In genomic region chr6:47780510-47781356, GRCh38 we compare ENCODE assay signal across 8 cellular contexts. TPM values are rescaled to one million over a fixed set of nuclear protein-coding genes. Genes with fewer than 3 reads are reported as not detected.
A peak's percentile ranks its signal among the peaks of the same experiment; 100 is the strongest.
DNase-seq lines count a peak whose midpoint lies in the region; ATAC-seq and TF ChIP-seq lines count a peak whose summit lies in the region.

No MANE protein-coding gene starts in this region.

- H3K27me3 ChIP-seq in GM23248 (replicated peaks; ENCODE audit: insufficient read depth) (peaks cover 28% of the 10 kb centered on the region), PC-3 (ENCODE audit: low read length) (no peaks in the 10 kb centered on the region)

- H3K27ac Mint-ChIP-seq in activated naive CD8-positive, alpha-beta T cell treated with anti-CD3 and anti-CD28 coated beads, Interleukin-2, amount 10 ng/mL, durations not matched to agents 7 days and 5 days: peak overlapping the region; percentile 27

- no TSS peak for BruUV-seq in PC-3 (replicated peaks; lab: Mats Ljungman, UMichigan)

- H3K4me3 Mint-ChIP-seq in activated naive CD8-positive, alpha-beta T cell treated with anti-CD3 and anti-CD28 coated beads, Interleukin-2, amount 10 ng/mL, durations not matched to agents 7 days and 5 days: peak overlapping the region; percentile 6

- H4K20me1 ChIP-seq in GM23248 (ENCODE audit: insufficient read depth): no peaks in the 10 kb centered on the region
- H4K20me1 ChIP-seq in PC-3 (ENCODE audit: low read length): no peaks in the 10 kb centered on the region

- CTCF ChIA-PET in PC-3 (lab: Charles Lee): interaction anchor here (0.7 to 1.8 kb wide), 3 partner anchors 46 to 134 kb away, joined by 3 to 6 read pairs (median 5); no protein-coding TSS in a partner anchor

- peaks cover 10% of the 10 kb centered on the region for H3K4me1 Mint-ChIP-seq in activated naive CD8-positive, alpha-beta T cell treated with anti-CD3 and anti-CD28 coated beads, Interleukin-2, amount 10 ng/mL, durations not matched to agents 7 days and 5 days

- H2AFZ ChIP-seq in GM23248: peak overlapping the region; percentile 46; the same call in 1 of the 2 replicates
- H2AFZ ChIP-seq in PC-3 (ENCODE audit: low read length): peak overlapping the region; percentile 82

- H3K4me1 ChIP-seq in GM23248 (ENCODE audit: insufficient read depth) (no peaks in the 10 kb centered on the region), PC-3 (ENCODE audit: insufficient read depth, low read length) (peaks cover 10% of the 10 kb centered on the region)

- H3K36me3 Mint-ChIP-seq in activated naive CD8-positive, alpha-beta T cell treated with anti-CD3 and anti-CD28 coated beads, Interleukin-2, amount 10 ng/mL, durations not matched to agents 7 days and 5 days: no peaks in the 10 kb centered on the region

- ATAC-seq in PC-3 (peak; percentile 97), left ventricle myocardium superior (peak; percentile 79), sciatic nerve (peak; percentile 82)
- peak; percentile 99 for ATAC-seq in activated naive CD8-positive, alpha-beta T cell treated with anti-CD3 and anti-CD28 coated beads, Interleukin-2, amount 10 ng/mL, durations not matched to agents 7 days and 5 days (ENCODE audit: low read depth)

- intact Hi-C loops in PC-3 (cut with micrococcal nuclease) (loop anchor here (1.0 to 10.0 kb wide), 6 partner anchors 39 to 834 kb away; no protein-coding TSS in a partner anchor), left ventricle myocardium superior (cut with micrococcal nuclease) (loop anchor here (2.0 kb wide), 2 partner anchors 148 to 366 kb away; no protein-coding TSS in a partner anchor), sciatic nerve (cut with DNase I) (loop anchor here (10.0 kb wide), 1 partner anchor 984 kb away; no protein-coding TSS in a partner anchor)

- H3K27me3 Mint-ChIP-seq in activated naive CD8-positive, alpha-beta T cell treated with anti-CD3 and anti-CD28 coated beads, Interleukin-2, amount 10 ng/mL, durations not matched to agents 7 days and 5 days: peaks cover 10% of the 10 kb centered on the region

- H3K9me3 ChIP-seq in GM23248 (ENCODE audit: low read depth) (no peaks in the 10 kb centered on the region), PC-3 (ENCODE audit: low read length) (no peaks in the 10 kb centered on the region)

- 0 to 1% methylated on average over 6 of the region's 6 CpGs for WGBS in GM23248 (ENCODE audit: low coverage in 1 of 2, low lambda C conversion rate in 2 of 2, missing lambda C conversion rate in 2 of 2), 2 experiments

- H3K4me2 ChIP-seq in GM23248 (ENCODE audit: unreplicated experiment): no peak overlapping the region
- H3K4me2 ChIP-seq in PC-3 (ENCODE audit: low read length): peak overlapping the region; percentile 78

- no peak overlapping the region for H3K4me3 ChIP-seq in GM23248
- peak overlapping the region; percentile 39; the same call in 1 of the 2 replicates for H3K4me3 ChIP-seq in PC-3 (ENCODE audit: low read length)

- no peaks in the 10 kb centered on the region for H3K36me3 ChIP-seq in GM23248 (ENCODE audit: low read depth)
- H3K36me3 ChIP-seq in PC-3 (ENCODE audit: low read depth, low read length): no peaks in the 10 kb centered on the region

- no peaks in the 10 kb centered on the region for H3K9me3 Mint-ChIP-seq in activated naive CD8-positive, alpha-beta T cell treated with anti-CD3 and anti-CD28 coated beads, Interleukin-2, amount 10 ng/mL, durations not matched to agents 7 days and 5 days

- H3K27ac ChIP-seq in GM23248 (no peak overlapping the region), PC-3 (ENCODE audit: low read length) (no peak overlapping the region)

- POLR2A ChIA-PET in PC-3 (lab: Charles Lee; ENCODE audit: unreplicated experiment): no interaction called here
- POLR2A ChIA-PET in activated naive CD8-positive, alpha-beta T cell treated with anti-CD3 and anti-CD28 coated beads, Interleukin-2, amount 10 ng/mL, durations not matched to agents 7 days and 5 days (lab: Charles Lee): no interaction called here

- DNase-seq in GM10266 (ENCODE audit: extremely low spot score) (peak; percentile 51), GM23248 (peak; percentile 75), KBM-7 (peak; percentile 74), PC-3 (peak; percentile 89), left ventricle myocardium superior (peak; percentile 33), sciatic nerve (ENCODE audit: low spot score) (no peak), HuH-7.5 (ENCODE audit: low spot score) (no peak)
- DNase-seq in activated naive CD8-positive, alpha-beta T cell treated with anti-CD3 and anti-CD28 coated beads, Interleukin-2, amount 10 ng/mL, durations not matched to agents 7 days and 5 days: peak; percentile 33

- in situ Hi-C loops in GM23248 (cut with MboI): loop anchor here (10.0 to 25.0 kb wide), 3 partner anchors 146 to 1632 kb away; no protein-coding TSS in a partner anchor
- in situ Hi-C loops in KBM-7 (cut with MboI; ENCODE audit: low pct_unique_long_range_greater_than_20kb, low sequenced_read_pairs): no loop called here

- TF ChIP-seq CTCF in GM10266 (IDR thresholded peaks at IDR 0.05; ENCODE audit: control insufficient read depth, insufficient read depth, low read depth, missing control alignments): peak; percentile 68
- peak; percentile 92 for TF ChIP-seq CTCF in PC-3 (conservative IDR thresholded peaks at IDR 0.05; ENCODE audit: low read depth, low read length)

- H3K9me2 ChIP-seq in GM23248 (ENCODE audit: insufficient read depth) (no peaks in the 10 kb centered on the region), PC-3 (replicated peaks; ENCODE audit: low read length) (no peaks in the 10 kb centered on the region)

- no peak overlapping the region for H3K9ac ChIP-seq in GM23248
- H3K9ac ChIP-seq in PC-3 (ENCODE audit: low read length): peak overlapping the region; percentile 18; the same call in 1 of the 2 replicates

- H3F3A ChIP-seq in GM23248 (ENCODE audit: insufficient read depth) (no peaks in the 10 kb centered on the region), PC-3 (ENCODE audit: low read length, unreplicated experiment) (no peaks in the 10 kb centered on the region)

- H3K79me2 ChIP-seq in GM23248 (ENCODE audit: insufficient read depth) (no peaks in the 10 kb centered on the region), PC-3 (ENCODE audit: low read length) (no peaks in the 10 kb centered on the region)

RNA-seq across cellular contexts. Expression of gene OPN5, which starts 1.1 kb away (rescaled TPM):
- total RNA-seq in GM23248 (2014; rRNA removed; shearing (Covaris generic)): not detected in 2 replicates
- not detected in 2 replicates for polyA plus RNA-seq in GM23248 (2016; fragmentation: Nextera tagmentation; extraction: Ambion mirVana)
- not detected in 2 replicates for total RNA-seq in PC-3 (2014; rRNA removed)
- not detected for total RNA-seq in activated naive CD8-positive, alpha-beta T cell treated with anti-CD3 and anti-CD28 coated beads, Interleukin-2, amount 10 ng/mL, durations not matched to agents 7 days and 5 days
- 0.17 TPM for total RNA-seq in left ventricle myocardium superior
- not detected for total RNA-seq in sciatic nerve

Comparison
In these comparisons a context has a peak if more than half of its experiments do, and no peak if none do; other contexts are left out.
1. DNase-seq: peak in GM10266 (single experiment), GM23248 (single experiment), KBM-7 (single experiment), PC-3 (single experiment), activated naive CD8-positive, alpha-beta T cell treated with anti-CD3 and anti-CD28 coated beads, Interleukin-2, amount 10 ng/mL, durations not matched to agents 7 days and 5 days (single experiment) and left ventricle myocardium superior (single experiment); none in sciatic nerve (single experiment) and HuH-7.5 (single experiment).
2. Peak in every context shown above with its lines, with median percentiles within 50 percentile points of each other: ATAC-seq.